Comparison of ENCODE assay signal across 8 cellular contexts in the genomic region with DNA sequence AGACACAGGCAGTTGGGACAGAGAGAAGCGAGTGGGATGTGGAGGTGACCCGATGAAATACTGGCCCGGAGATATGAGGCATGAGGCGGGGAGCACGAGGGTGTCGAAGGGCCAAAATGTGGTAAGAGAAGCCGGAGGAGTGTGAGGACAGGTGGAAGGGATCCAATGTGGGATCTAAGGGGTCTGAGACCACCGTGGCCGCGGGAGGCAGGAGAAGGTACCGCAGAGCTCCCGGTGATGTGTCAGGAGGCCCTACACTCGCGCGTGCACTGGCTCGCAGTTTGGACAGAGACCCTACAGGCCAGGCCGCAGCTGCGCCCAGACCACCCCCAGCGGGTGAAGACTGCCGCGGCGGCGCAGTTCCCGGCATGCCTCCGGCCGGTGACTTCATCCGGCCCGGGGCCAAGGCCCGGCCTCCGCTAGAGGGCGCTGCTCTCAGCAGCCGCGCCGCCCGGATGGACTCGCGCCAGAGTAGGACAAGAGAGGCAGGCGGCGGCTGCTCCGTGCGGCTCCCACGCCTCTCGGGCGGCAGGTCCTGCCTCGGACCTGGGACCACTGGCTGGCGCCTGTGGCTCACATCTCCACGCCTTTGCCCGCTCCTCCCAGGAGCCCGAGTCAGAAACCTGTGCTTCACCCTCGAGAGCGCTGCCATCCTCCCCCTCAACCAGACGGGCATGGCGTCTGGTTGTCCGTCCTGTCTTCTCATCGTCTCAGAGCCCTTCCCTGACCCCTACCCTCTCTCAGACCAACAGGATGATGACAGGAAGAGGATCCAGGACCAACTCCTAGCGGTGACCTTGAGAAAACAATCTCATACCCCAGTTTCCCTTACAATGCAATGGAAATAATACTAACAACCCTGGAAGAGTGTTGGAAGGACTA. TPM values are rescaled to one million over a fixed set of nuclear protein-coding genes. Genes with fewer than 3 reads are reported as not detected.
DNase-seq lines count a peak whose midpoint lies in the region; ATAC-seq and TF ChIP-seq lines count a peak whose summit lies in the region.

No MANE protein-coding gene starts in this region.

- peak overlapping the region; percentile 79 for H3K4me3 Mint-ChIP-seq in activated naive CD8-positive, alpha-beta T cell treated with anti-CD3 and anti-CD28 coated beads for 36 hours
- peak overlapping the region; percentile 93 for H3K4me3 Mint-ChIP-seq in type B pancreatic cell

- peak; percentile 95 for TF ChIP-seq CTCF in type B pancreatic cell (conservative IDR thresholded peaks at IDR 0.05)

- peak overlapping the region; percentile 44 for H3K4me3 ChIP-seq in H7 (ENCODE audit: insufficient read depth, low read depth, low read length)

- DNase-seq in GM04504 (ENCODE audit: low read depth) (peak; percentile 75), H7 (peak; percentile 97), M059J (ENCODE audit: low read depth) (peak; percentile 79), cardiac septum (ENCODE audit: low spot score) (peak; percentile 98), pons (ENCODE audit: low spot score) (peak; percentile 91), type B pancreatic cell (ENCODE audit: extremely low spot score, unreplicated experiment) (peak; percentile 96)
- peak; percentile 92 for DNase-seq in activated naive CD8-positive, alpha-beta T cell treated with anti-CD3 and anti-CD28 coated beads for 36 hours

- no peaks in the 10 kb centered on the region for H3K36me3 Mint-ChIP-seq in activated naive CD8-positive, alpha-beta T cell treated with anti-CD3 and anti-CD28 coated beads for 36 hours
- no peaks in the 10 kb centered on the region for H3K36me3 Mint-ChIP-seq in type B pancreatic cell

- H3K27me3 Mint-ChIP-seq in activated naive CD8-positive, alpha-beta T cell treated with anti-CD3 and anti-CD28 coated beads for 36 hours, result no peaks in the 10 kb centered on the region
- H3K27me3 Mint-ChIP-seq in type B pancreatic cell, result no peaks in the 10 kb centered on the region

- H3K4me1 Mint-ChIP-seq in activated naive CD8-positive, alpha-beta T cell treated with anti-CD3 and anti-CD28 coated beads for 36 hours, result peaks cover 19% of the 10 kb centered on the region
- peaks cover 14% of the 10 kb centered on the region for H3K4me1 Mint-ChIP-seq in type B pancreatic cell (ENCODE audit: unreplicated experiment)

- H3K36me3 ChIP-seq in H7 (replicated peaks; ENCODE audit: control insufficient read depth, insufficient read depth, low read length), result no peaks in the 10 kb centered on the region

- H3K9me3 Mint-ChIP-seq in activated naive CD8-positive, alpha-beta T cell treated with anti-CD3 and anti-CD28 coated beads for 36 hours, result no peaks in the 10 kb centered on the region
- no peaks in the 10 kb centered on the region for H3K9me3 Mint-ChIP-seq in type B pancreatic cell

- peak; percentile 89 for ATAC-seq in SK-N-SH treated with all-trans-retinoic acid at 6 μM for 48 hours

- intact Hi-C loops in cardiac septum (cut with DNase I), result loop anchor here (2.0 to 5.0 kb wide), 2 partner anchors 35 to 81 kb away; a partner anchor contains a TSS

- H3K27me3 ChIP-seq in H7 (ENCODE audit: control insufficient read depth, insufficient read depth, low read length), result no peaks in the 10 kb centered on the region

- H3K27ac Mint-ChIP-seq in activated naive CD8-positive, alpha-beta T cell treated with anti-CD3 and anti-CD28 coated beads for 36 hours, result peak overlapping the region; percentile 85
- peak overlapping the region; percentile 83 for H3K27ac Mint-ChIP-seq in type B pancreatic cell

TF ChIP-seq in SK-N-SH treated with all-trans-retinoic acid at 6 μM for 48 hours, 23 proteins besides CTCF, POLR2A, EP300 and RAD21 (continues in another document):
- TF ChIP-seq CSDC2 (CRISPR knock-in tag; IDR thresholded peaks at IDR 0.05) (0 out of 2 replicates have a peak, but pooled peaks have one; percentile 42), PPARA (CRISPR knock-in tag; IDR thresholded peaks at IDR 0.05; ENCODE audit: borderline replicate concordance) (no peak), ISL1 (CRISPR knock-in tag; IDR thresholded peaks at IDR 0.05) (no peak), GLIS3 (CRISPR knock-in tag; IDR thresholded peaks at IDR 0.05) (no peak), ZC3H10 (CRISPR knock-in tag; IDR thresholded peaks at IDR 0.05) (no peak), ARNTL (CRISPR knock-in tag; IDR thresholded peaks at IDR 0.05; ENCODE audit: borderline replicate concordance, low read depth) (no peak), RARB (CRISPR knock-in tag; IDR thresholded peaks at IDR 0.05) (no peak), ZFP3 (CRISPR knock-in tag; IDR thresholded peaks at IDR 0.05) (peak; percentile 77; the same call in 1 of the 2 replicates), ZNF565 (CRISPR knock-in tag; conservative IDR thresholded peaks at IDR 0.05; ENCODE audit: low read depth) (0 out of 2 replicates have a peak, but pooled peaks have one; percentile 39), TOX (CRISPR knock-in tag; IDR thresholded peaks at IDR 0.05; ENCODE audit: borderline replicate concordance) (no peak), ESRRG (CRISPR knock-in tag; IDR thresholded peaks at IDR 0.05) (0 out of 2 replicates have a peak, but pooled peaks have one; percentile 35), SNAI2 (CRISPR knock-in tag; IDR thresholded peaks at IDR 0.05) (peak; percentile 51; the same call in 1 of the 2 replicates)
- TF ChIP-seq, protein P1, sequence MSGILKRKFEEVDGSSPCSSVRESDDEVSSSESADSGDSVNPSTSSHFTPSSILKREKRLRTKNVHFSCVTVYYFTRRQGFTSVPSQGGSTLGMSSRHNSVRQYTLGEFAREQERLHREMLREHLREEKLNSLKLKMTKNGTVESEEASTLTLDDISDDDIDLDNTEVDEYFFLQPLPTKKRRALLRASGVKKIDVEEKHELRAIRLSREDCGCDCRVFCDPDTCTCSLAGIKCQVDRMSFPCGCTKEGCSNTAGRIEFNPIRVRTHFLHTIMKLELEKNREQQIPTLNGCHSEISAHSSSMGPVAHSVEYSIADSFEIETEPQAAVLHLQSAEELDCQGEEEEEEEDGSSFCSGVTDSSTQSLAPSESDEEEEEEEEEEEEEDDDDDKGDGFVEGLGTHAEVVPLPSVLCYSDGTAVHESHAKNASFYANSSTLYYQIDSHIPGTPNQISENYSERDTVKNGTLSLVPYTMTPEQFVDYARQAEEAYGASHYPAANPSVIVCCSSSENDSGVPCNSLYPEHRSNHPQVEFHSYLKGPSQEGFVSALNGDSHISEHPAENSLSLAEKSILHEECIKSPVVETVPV (CRISPR knock-in tag; IDR thresholded peaks at IDR 0.05), result no peak
- TF ChIP-seq, protein P2, sequence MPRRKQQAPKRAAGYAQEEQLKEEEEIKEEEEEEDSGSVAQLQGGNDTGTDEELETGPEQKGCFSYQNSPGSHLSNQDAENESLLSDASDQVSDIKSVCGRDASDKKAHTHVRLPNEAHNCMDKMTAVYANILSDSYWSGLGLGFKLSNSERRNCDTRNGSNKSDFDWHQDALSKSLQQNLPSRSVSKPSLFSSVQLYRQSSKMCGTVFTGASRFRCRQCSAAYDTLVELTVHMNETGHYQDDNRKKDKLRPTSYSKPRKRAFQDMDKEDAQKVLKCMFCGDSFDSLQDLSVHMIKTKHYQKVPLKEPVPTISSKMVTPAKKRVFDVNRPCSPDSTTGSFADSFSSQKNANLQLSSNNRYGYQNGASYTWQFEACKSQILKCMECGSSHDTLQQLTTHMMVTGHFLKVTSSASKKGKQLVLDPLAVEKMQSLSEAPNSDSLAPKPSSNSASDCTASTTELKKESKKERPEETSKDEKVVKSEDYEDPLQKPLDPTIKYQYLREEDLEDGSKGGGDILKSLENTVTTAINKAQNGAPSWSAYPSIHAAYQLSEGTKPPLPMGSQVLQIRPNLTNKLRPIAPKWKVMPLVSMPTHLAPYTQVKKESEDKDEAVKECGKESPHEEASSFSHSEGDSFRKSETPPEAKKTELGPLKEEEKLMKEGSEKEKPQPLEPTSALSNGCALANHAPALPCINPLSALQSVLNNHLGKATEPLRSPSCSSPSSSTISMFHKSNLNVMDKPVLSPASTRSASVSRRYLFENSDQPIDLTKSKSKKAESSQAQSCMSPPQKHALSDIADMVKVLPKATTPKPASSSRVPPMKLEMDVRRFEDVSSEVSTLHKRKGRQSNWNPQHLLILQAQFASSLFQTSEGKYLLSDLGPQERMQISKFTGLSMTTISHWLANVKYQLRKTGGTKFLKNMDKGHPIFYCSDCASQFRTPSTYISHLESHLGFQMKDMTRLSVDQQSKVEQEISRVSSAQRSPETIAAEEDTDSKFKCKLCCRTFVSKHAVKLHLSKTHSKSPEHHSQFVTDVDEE (CRISPR knock-in tag; IDR thresholded peaks at IDR 0.05), result 0 out of 2 replicates have a peak, but pooled peaks have one; percentile 54

RNA-seq across cellular contexts. Expression of a gene that starts 35.4 kb away (rescaled TPM):
- total RNA-seq in H7 (2014; rRNA removed; shearing (Covaris generic)), result 0.15 and 0.21 TPM in 2 replicates
- 29.3 and 35.2 TPM in 2 replicates for total RNA-seq in M059J (2014; rRNA removed; shearing (Covaris generic))
- total RNA-seq in activated naive CD8-positive, alpha-beta T cell treated with anti-CD3 and anti-CD28 coated beads for 36 hours, result 10 to 100 TPM; 37.4 to 40.5 TPM
- total RNA-seq in cardiac septum, result 85.3 TPM
- 4.1 and 7.7 TPM in 2 replicates for total RNA-seq in type B pancreatic cell (ENCODE audit: low replicate concordance)

RNA-seq across cellular contexts. Expression of a gene that starts 43.2 kb away (rescaled TPM):
- total RNA-seq in H7 (2014; rRNA removed; shearing (Covaris generic)), result 150 and 167 TPM in 2 replicates
- total RNA-seq in M059J (2014; rRNA removed; shearing (Covaris generic)), result 127 and 165 TPM in 2 replicates
- total RNA-seq in activated naive CD8-positive, alpha-beta T cell treated with anti-CD3 and anti-CD28 coated beads for 36 hours, result 100 to 1,000 TPM; 286 to 297 TPM
- total RNA-seq in cardiac septum, result 124 TPM
- total RNA-seq in type B pancreatic cell (ENCODE audit: low replicate concordance), result 140 and 153 TPM in 2 replicates

RNA-seq across cellular contexts. Expression of a gene that starts 47.1 kb away (rescaled TPM):
- total RNA-seq in H7 (2014; rRNA removed; shearing (Covaris generic)), result not detected in 2 replicates
- total RNA-seq in M059J (2014; rRNA removed; shearing (Covaris generic)), result not detected in 2 replicates
- under 1 TPM in 1 of 2 experiments, not detected in 1; 0.16 TPM for total RNA-seq in activated naive CD8-positive, alpha-beta T cell treated with anti-CD3 and anti-CD28 coated beads for 36 hours
- not detected for total RNA-seq in cardiac septum
- not detected in 2 replicates for total RNA-seq in type B pancreatic cell (ENCODE audit: low replicate concordance)

RNA-seq across cellular contexts. Expression of a gene that starts 55.4 kb away (rescaled TPM):
- total RNA-seq in H7 (2014; rRNA removed; shearing (Covaris generic)), result 4.6 and 6.4 TPM in 2 replicates
- total RNA-seq in M059J (2014; rRNA removed; shearing (Covaris generic)), result 1.5 and 2.4 TPM in 2 replicates
- under 1 TPM; 0.36 to 0.49 TPM for total RNA-seq in activated naive CD8-positive, alpha-beta T cell treated with anti-CD3 and anti-CD28 coated beads for 36 hours
- 20.1 TPM for total RNA-seq in cardiac septum
- total RNA-seq in type B pancreatic cell (ENCODE audit: low replicate concordance), result not detected in 2 replicates

Comparison
In these comparisons a context has a peak if more than half of its experiments do, and no peak if none do; other contexts are left out.
1. Peak in every context shown above with its lines: DNase-seq, ATAC-seq and H3K4me3 ChIP-seq.